Comparison of ENCODE assay signal across 1 cellular context in the genomic region with DNA sequence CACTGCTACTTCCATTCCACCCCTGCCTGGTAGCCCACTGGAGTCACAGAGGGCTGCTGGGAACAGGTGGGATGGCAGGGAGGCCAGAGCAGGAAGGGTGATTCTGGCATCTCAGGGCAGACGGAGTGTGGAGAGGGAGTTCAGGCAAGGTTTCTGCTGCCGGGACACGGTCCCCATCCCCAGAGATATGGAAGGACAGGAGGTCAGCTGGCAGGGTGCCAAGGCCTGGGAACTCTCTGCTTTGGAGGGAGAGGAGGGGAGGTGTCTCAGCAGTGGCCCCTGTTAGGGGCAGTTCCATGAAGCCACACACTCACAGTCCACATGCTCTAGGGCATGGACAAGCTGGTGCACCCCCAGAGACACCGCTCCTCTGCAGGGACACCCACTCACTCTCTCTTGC.
TF ChIP-seq lines count a peak whose summit lies in the region.

No MANE protein-coding gene starts in this region.

TF ChIP-seq in SK-N-SH treated with all-trans-retinoic acid at 6 μM for 48 hours, 23 proteins besides CTCF, POLR2A, EP300 and RAD21 (continued from another document):
- TF ChIP-seq, protein P1, sequence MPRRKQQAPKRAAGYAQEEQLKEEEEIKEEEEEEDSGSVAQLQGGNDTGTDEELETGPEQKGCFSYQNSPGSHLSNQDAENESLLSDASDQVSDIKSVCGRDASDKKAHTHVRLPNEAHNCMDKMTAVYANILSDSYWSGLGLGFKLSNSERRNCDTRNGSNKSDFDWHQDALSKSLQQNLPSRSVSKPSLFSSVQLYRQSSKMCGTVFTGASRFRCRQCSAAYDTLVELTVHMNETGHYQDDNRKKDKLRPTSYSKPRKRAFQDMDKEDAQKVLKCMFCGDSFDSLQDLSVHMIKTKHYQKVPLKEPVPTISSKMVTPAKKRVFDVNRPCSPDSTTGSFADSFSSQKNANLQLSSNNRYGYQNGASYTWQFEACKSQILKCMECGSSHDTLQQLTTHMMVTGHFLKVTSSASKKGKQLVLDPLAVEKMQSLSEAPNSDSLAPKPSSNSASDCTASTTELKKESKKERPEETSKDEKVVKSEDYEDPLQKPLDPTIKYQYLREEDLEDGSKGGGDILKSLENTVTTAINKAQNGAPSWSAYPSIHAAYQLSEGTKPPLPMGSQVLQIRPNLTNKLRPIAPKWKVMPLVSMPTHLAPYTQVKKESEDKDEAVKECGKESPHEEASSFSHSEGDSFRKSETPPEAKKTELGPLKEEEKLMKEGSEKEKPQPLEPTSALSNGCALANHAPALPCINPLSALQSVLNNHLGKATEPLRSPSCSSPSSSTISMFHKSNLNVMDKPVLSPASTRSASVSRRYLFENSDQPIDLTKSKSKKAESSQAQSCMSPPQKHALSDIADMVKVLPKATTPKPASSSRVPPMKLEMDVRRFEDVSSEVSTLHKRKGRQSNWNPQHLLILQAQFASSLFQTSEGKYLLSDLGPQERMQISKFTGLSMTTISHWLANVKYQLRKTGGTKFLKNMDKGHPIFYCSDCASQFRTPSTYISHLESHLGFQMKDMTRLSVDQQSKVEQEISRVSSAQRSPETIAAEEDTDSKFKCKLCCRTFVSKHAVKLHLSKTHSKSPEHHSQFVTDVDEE (CRISPR knock-in tag; IDR thresholded peaks at IDR 0.05) = no peak
- TF ChIP-seq CSRNP3 (CRISPR knock-in tag; IDR thresholded peaks at IDR 0.05) = no peak
- TF ChIP-seq GLIS3 (CRISPR knock-in tag; IDR thresholded peaks at IDR 0.05) = no peak
